Comparison of ENCODE assay signal across 3 cellular contexts in the genomic region with DNA sequence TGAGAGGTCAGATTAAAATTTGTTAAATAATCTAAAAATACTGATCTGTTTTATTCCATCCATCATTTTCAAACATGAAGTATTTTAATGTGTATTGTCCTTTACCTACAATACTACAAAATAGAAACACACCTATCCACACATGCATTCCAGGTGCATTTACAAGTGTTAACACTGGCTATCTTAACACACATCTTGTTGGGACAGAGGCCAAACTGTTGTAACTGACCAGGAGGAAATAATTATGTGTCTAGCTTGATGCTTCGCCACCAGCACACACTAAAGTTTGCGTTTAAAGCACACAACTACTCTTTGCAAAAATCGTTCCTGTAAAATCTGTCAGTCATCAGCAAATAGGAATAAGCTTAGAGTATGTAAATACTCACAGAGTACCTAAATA.
A peak's percentile ranks its signal among the peaks of the same experiment; 100 is the strongest.
TF ChIP-seq lines count a peak whose summit lies in the region.

No MANE protein-coding gene starts in this region.

TF ChIP-seq in GM12891, 5 proteins besides CTCF, POLR2A, EP300 and RAD21:
- TF ChIP-seq SPI1 (IDR thresholded peaks at IDR 0.05; ENCODE audit: low read depth, low read length) (no peak), POLR2AphosphoS5 (IDR thresholded peaks at IDR 0.05; ENCODE audit: low read depth, low read length) (no peak)

TF ChIP-seq in K562, 482 proteins besides CTCF, POLR2A, EP300 and RAD21:
- TF ChIP-seq POLR3A (IDR thresholded peaks at IDR 0.05; ENCODE audit: borderline replicate concordance, extremely low read depth, insufficient read depth, insufficient read length) (no peak), NFIC (IDR thresholded peaks at IDR 0.05) (peak; percentile 15; the same call in 1 of the 2 replicates)

TF ChIP-seq in neural cell, 6 proteins besides CTCF, POLR2A, EP300 and RAD21:
- TF ChIP-seq EZH2 (IDR thresholded peaks at IDR 0.05; ENCODE audit: borderline replicate concordance, insufficient read depth, low read length, poor library complexity, severe bottlenecking) (no peak), TAF1 (IDR thresholded peaks at IDR 0.05; ENCODE audit: low read depth) (no peak), POLR2AphosphoS5 (IDR thresholded peaks at IDR 0.05) (no peak), SMC3 (conservative IDR thresholded peaks at IDR 0.05; ENCODE audit: poor library complexity) (no peak), MXI1 (conservative IDR thresholded peaks at IDR 0.05; ENCODE audit: poor library complexity, severe bottlenecking) (no peak)
- TF ChIP-seq, protein P1, sequence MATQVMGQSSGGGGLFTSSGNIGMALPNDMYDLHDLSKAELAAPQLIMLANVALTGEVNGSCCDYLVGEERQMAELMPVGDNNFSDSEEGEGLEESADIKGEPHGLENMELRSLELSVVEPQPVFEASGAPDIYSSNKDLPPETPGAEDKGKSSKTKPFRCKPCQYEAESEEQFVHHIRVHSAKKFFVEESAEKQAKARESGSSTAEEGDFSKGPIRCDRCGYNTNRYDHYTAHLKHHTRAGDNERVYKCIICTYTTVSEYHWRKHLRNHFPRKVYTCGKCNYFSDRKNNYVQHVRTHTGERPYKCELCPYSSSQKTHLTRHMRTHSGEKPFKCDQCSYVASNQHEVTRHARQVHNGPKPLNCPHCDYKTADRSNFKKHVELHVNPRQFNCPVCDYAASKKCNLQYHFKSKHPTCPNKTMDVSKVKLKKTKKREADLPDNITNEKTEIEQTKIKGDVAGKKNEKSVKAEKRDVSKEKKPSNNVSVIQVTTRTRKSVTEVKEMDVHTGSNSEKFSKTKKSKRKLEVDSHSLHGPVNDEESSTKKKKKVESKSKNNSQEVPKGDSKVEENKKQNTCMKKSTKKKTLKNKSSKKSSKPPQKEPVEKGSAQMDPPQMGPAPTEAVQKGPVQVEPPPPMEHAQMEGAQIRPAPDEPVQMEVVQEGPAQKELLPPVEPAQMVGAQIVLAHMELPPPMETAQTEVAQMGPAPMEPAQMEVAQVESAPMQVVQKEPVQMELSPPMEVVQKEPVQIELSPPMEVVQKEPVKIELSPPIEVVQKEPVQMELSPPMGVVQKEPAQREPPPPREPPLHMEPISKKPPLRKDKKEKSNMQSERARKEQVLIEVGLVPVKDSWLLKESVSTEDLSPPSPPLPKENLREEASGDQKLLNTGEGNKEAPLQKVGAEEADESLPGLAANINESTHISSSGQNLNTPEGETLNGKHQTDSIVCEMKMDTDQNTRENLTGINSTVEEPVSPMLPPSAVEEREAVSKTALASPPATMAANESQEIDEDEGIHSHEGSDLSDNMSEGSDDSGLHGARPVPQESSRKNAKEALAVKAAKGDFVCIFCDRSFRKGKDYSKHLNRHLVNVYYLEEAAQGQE (IDR thresholded peaks at IDR 0.05; ENCODE audit: borderline replicate concordance), result no peak
